In genomic region chr3:10164201-10164545, GRCh38 we compare ENCODE assay signal across 12 cellular contexts. TPM values are rescaled to one million over a fixed set of nuclear protein-coding genes. Genes with fewer than 3 reads are reported as not detected.
A peak's percentile ranks its signal among the peaks of the same experiment; 100 is the strongest.
DNase-seq lines count a peak whose midpoint lies in the region; ATAC-seq and TF ChIP-seq lines count a peak whose summit lies in the region.
"Not testable (repeated sequence)": the region's sequence is repeated elsewhere in the genome, so short reads cannot be mapped to it uniquely, and the experiment has no call there.
"Had no signal": no experiment of that assay in that cellular context is flagged by ENCODE, and none has a peak within 500 bp of the region (broad histone marks: within the 10 kb centered on the region; RNA-seq: fewer than 3 reads in every experiment).

No MANE protein-coding gene starts in this region.

- CTCF ChIA-PET in AG04449 (lab: Yijun Ruan, JAX), result interaction anchor here (0.9 to 2.6 kb wide), 9 partner anchors 9 to 124 kb away, joined by 4 to 22 read pairs (median 5); no protein-coding TSS in a partner anchor
- CTCF ChIA-PET in HEK293T (lab: Yijun Ruan, JAX), result not testable (repeated sequence)
- CTCF ChIA-PET in T-cell (lab: Charles Lee), result interaction anchor here (0.7 to 1.8 kb wide), 6 partner anchors 13 to 233 kb away, joined by 4 to 8 read pairs (median 5); no protein-coding TSS in a partner anchor

- not testable (repeated sequence) for H3K9me3 Mint-ChIP-seq in T-cell; activated naive CD4-positive, alpha-beta T cell treated with anti-CD3 and anti-CD28 coated beads, Interleukin-2, amount 50 U/mL, for 24 hours; stimulated activated naive B cell treated with anti-CD40 and anti-IgM and Interleukin-4, amounts not matched to agents 10 μg/mL and 1 μg/mL and 100 μg/mL, for 72 hours

- H3K4me3 Mint-ChIP-seq in T-cell, result peak overlapping the region; percentile 70 to 80 (median 73)
- H3K4me3 Mint-ChIP-seq in activated naive CD4-positive, alpha-beta T cell treated with anti-CD3 and anti-CD28 coated beads, Interleukin-2, amount 50 U/mL, for 24 hours, result peak overlapping the region; percentile 77
- H3K4me3 Mint-ChIP-seq in stimulated activated naive B cell treated with anti-CD40 and anti-IgM and Interleukin-4, amounts not matched to agents 10 μg/mL and 1 μg/mL and 100 μg/mL, for 72 hours, result peak overlapping the region; percentile 71 to 85

- peaks cover 14% of the 10 kb centered on the region for H3K27me3 ChIP-seq in ectodermal cell (ENCODE audit: control insufficient read depth, insufficient read depth, low read length, poor library complexity, severe bottlenecking)
- not testable (repeated sequence) for H3K27me3 ChIP-seq in iPS-15b (ENCODE audit: control insufficient read depth, insufficient read depth, low read length); neural cell (ENCODE audit: insufficient read depth, low read depth, low read length)

- not testable (repeated sequence) for H3K9me3 ChIP-seq in ectodermal cell (ENCODE audit: control insufficient read depth, low read length); iPS-15b (ENCODE audit: control insufficient read depth, insufficient read depth, low read length); neural cell (ENCODE audit: low read length)

- H3K9ac ChIP-seq in iPS-15b (ENCODE audit: low read depth, low read length); neural cell (ENCODE audit: low read length): not testable (repeated sequence)

- not testable (repeated sequence) for H3K27me3 Mint-ChIP-seq in T-cell; activated naive CD4-positive, alpha-beta T cell treated with anti-CD3 and anti-CD28 coated beads, Interleukin-2, amount 50 U/mL, for 24 hours; stimulated activated naive B cell treated with anti-CD40 and anti-IgM and Interleukin-4, amounts not matched to agents 10 μg/mL and 1 μg/mL and 100 μg/mL, for 72 hours

- H3F3A ChIP-seq in neural cell (ENCODE audit: insufficient read depth, low read length, poor library complexity, severe bottlenecking), result not testable (repeated sequence)

- TF ChIP-seq RAD21 in neural cell (conservative IDR thresholded peaks at IDR 0.05), result not testable (repeated sequence)

- not testable (repeated sequence) for TF ChIP-seq CTCF in AG04449 (IDR thresholded peaks at IDR 0.05; ENCODE audit: insufficient read depth, low read length, missing control alignments); neural cell (IDR thresholded peaks at IDR 0.05; ENCODE audit: poor library complexity, severe bottlenecking)

- H3K4me2 ChIP-seq in neural cell (ENCODE audit: low read length), result not testable (repeated sequence)

- not testable (repeated sequence) for H3K27ac ChIP-seq in ectodermal cell (ENCODE audit: insufficient read depth, low read depth, low read length, poor library complexity, severe bottlenecking); neural cell (ENCODE audit: low read length)

- TF ChIP-seq EP300 in neural cell (conservative IDR thresholded peaks at IDR 0.05; ENCODE audit: poor library complexity, severe bottlenecking), result not testable (repeated sequence)

- not testable (repeated sequence) for H4K20me1 ChIP-seq in neural cell (ENCODE audit: insufficient read depth)

- H3K4me1 ChIP-seq in ectodermal cell (ENCODE audit: control insufficient read depth, insufficient read depth, low read length); iPS-15b (ENCODE audit: control insufficient read depth, insufficient read depth, low read length): not testable (repeated sequence)

- H3K4me1 Mint-ChIP-seq in T-cell, result peaks cover 18 to 26% (median 19%) of the 10 kb centered on the region in 3 donors
- H3K4me1 Mint-ChIP-seq in activated naive CD4-positive, alpha-beta T cell treated with anti-CD3 and anti-CD28 coated beads, Interleukin-2, amount 50 U/mL, for 24 hours, result peaks cover 24% of the 10 kb centered on the region
- peaks cover 11 to 32% of the 10 kb centered on the region in 2 donors for H3K4me1 Mint-ChIP-seq in stimulated activated naive B cell treated with anti-CD40 and anti-IgM and Interleukin-4, amounts not matched to agents 10 μg/mL and 1 μg/mL and 100 μg/mL, for 72 hours

- H3K36me3 ChIP-seq in ectodermal cell (ENCODE audit: control insufficient read depth, insufficient read depth, low read length); iPS-15b (ENCODE audit: control insufficient read depth, insufficient read depth, low read length); neural cell (ENCODE audit: insufficient read depth, low read length): not testable (repeated sequence)

- H3K27ac Mint-ChIP-seq in T-cell; activated naive CD4-positive, alpha-beta T cell treated with anti-CD3 and anti-CD28 coated beads, Interleukin-2, amount 50 U/mL, for 24 hours; stimulated activated naive B cell treated with anti-CD40 and anti-IgM and Interleukin-4, amounts not matched to agents 10 μg/mL and 1 μg/mL and 100 μg/mL, for 72 hours: not testable (repeated sequence)

- not testable (repeated sequence) for H3K9me2 ChIP-seq in neural cell (ENCODE audit: insufficient read depth, low read length)

- H3K4me3 ChIP-seq in AG04449 (ENCODE audit: low read depth, low read length) (peak overlapping the region; percentile 94), ectodermal cell (ENCODE audit: insufficient read depth, low read depth, low read length) (peak overlapping the region; percentile 72), iPS-15b (ENCODE audit: low read depth, low read length) (peak overlapping the region; percentile 86), neural cell (ENCODE audit: low read length) (peak overlapping the region; percentile 76)

- WGBS in ectodermal cell, 2 experiments, result 74 to 82% methylated on average over 12 of the region's 12 CpGs

- not testable (repeated sequence) for DNase-seq in AG04449 (ENCODE audit: low read depth, low spot score); HEK293T (ENCODE audit: extremely low spot score); T-cell; stimulated activated naive B cell treated with anti-CD40 and anti-IgM and Interleukin-4, amounts not matched to agents 10 μg/mL and 1 μg/mL and 100 μg/mL, for 72 hours

- POLR2A ChIA-PET in AG04449 (lab: Yijun Ruan, JAX); T-cell (lab: Charles Lee): not testable (repeated sequence)
- POLR2A ChIA-PET in HEK293T (lab: Yijun Ruan, JAX), result interaction anchor here (0.6 to 1.1 kb wide), 2 partner anchors 23 to 153 kb away, joined by 3 to 4 read pairs; partner anchors contain the start of gene VHL

- H3K36me3 Mint-ChIP-seq in T-cell, result peaks cover 14% of the 10 kb centered on the region
- H3K36me3 Mint-ChIP-seq in activated naive CD4-positive, alpha-beta T cell treated with anti-CD3 and anti-CD28 coated beads, Interleukin-2, amount 50 U/mL, for 24 hours; stimulated activated naive B cell treated with anti-CD40 and anti-IgM and Interleukin-4, amounts not matched to agents 10 μg/mL and 1 μg/mL and 100 μg/mL, for 72 hours: not testable (repeated sequence)

- H3K79me2 ChIP-seq in neural cell (replicated peaks; ENCODE audit: insufficient read depth, low read length), result not testable (repeated sequence)

- not testable (repeated sequence) for H2AFZ ChIP-seq in neural cell (ENCODE audit: low read depth, low read length)

- not testable (repeated sequence) for ATAC-seq in T-cell (replicated peaks in 1 of 4); stimulated activated naive B cell treated with anti-CD40 and anti-IgM and Interleukin-4, amounts not matched to agents 10 μg/mL and 1 μg/mL and 100 μg/mL, for 72 hours (replicated peaks)

TF ChIP-seq in HEK293T, 16 proteins besides CTCF, POLR2A, EP300 and RAD21:
- TF ChIP-seq ZNF384 (IDR thresholded peaks at IDR 0.05), result 0 out of 2 replicates have a peak, but pooled peaks have one; percentile 33

RNA-seq across cellular contexts. Expression of gene IRAK2, which starts 0.5 kb away (rescaled TPM):
- total RNA-seq in T-cell, result 1 to 10 TPM; 2.9 to 5.0 (median 3.7) TPM
- polyA plus RNA-seq in ectodermal cell (2013, experiment 1 of 4), result 0.76 TPM
- polyA plus RNA-seq in ectodermal cell (2013, experiment 2 of 4), result 0.23 TPM
- 0.37 TPM for polyA plus RNA-seq in ectodermal cell (2013, experiment 3 of 4)
- 0.32 TPM for polyA plus RNA-seq in ectodermal cell (2013, experiment 4 of 4)
- 0.84 and 1.1 TPM in 2 replicates for polyA plus RNA-seq in neural cell
- polyA minus RNA-seq in neural cell, result 0.49 and 1.2 TPM in 2 replicates

RNA-seq across cellular contexts. Expression of gene VHL, which starts 22.6 kb away (rescaled TPM):
- 10 to 100 TPM; 57.2 to 75.0 (median 59.8) TPM for total RNA-seq in T-cell
- 84.1 TPM for polyA plus RNA-seq in ectodermal cell (2013, experiment 1 of 4)
- polyA plus RNA-seq in ectodermal cell (2013, experiment 2 of 4), result 89.8 TPM
- 61.2 TPM for polyA plus RNA-seq in ectodermal cell (2013, experiment 3 of 4)
- polyA plus RNA-seq in ectodermal cell (2013, experiment 4 of 4), result 66.0 TPM
- 94.9 and 108 TPM in 2 replicates for polyA plus RNA-seq in neural cell
- polyA minus RNA-seq in neural cell, result 158 and 169 TPM in 2 replicates

RNA-seq across cellular contexts. Expression of gene BRK1, which starts 48.7 kb away (rescaled TPM):
- 10 to 100 TPM; 53.9 to 74.9 (median 60.9) TPM for total RNA-seq in T-cell
- polyA plus RNA-seq in ectodermal cell (2013, experiment 1 of 4), result 164 TPM
- polyA plus RNA-seq in ectodermal cell (2013, experiment 2 of 4), result 164 TPM
- polyA plus RNA-seq in ectodermal cell (2013, experiment 3 of 4), result 148 TPM
- polyA plus RNA-seq in ectodermal cell (2013, experiment 4 of 4), result 170 TPM
- polyA plus RNA-seq in neural cell, result 265 and 314 TPM in 2 replicates
- polyA minus RNA-seq in neural cell, result 138 TPM in 2 replicates

RNA-seq across cellular contexts. Expression of gene FANCD2OS, which starts 56.1 kb away (rescaled TPM):
- total RNA-seq in T-cell, result not detected
- not detected for polyA plus RNA-seq in ectodermal cell (2013, experiment 1 of 4)
- polyA plus RNA-seq in ectodermal cell (2013, experiment 2 of 4), result not detected
- polyA plus RNA-seq in ectodermal cell (2013, experiment 3 of 4), result not detected
- polyA plus RNA-seq in ectodermal cell (2013, experiment 4 of 4), result not detected
- polyA plus RNA-seq in neural cell, result not detected in 2 replicates
- not detected in 2 replicates for polyA minus RNA-seq in neural cell
- total RNA-seq: lower leg skin, renal cortical epithelial cell, subcutaneous adipose tissue had no signal
- polyA plus RNA-seq: adipose tissue had no signal
